ENCODE assay signal across 12 cellular contexts in the genomic region with DNA sequence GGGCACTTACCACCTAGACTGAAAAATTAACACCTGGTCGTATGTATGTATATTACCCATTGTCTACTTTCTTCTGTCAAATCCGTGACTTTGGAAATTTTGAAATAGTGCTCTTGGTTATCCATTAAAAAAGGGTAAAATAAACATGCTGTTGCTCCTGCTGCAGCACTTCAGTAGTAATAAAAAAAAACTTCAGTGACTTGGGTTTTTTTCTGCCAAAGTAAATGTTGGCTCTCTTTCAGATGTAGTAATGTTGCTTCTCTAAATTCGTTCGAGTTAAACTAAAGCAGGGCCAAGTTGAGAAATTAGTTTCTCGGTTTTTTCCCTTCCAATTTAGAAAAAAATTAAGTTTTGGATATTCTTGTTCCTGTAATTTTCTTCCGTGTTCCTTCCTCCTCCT. TPM values are rescaled to one million over a fixed set of nuclear protein-coding genes. Genes with fewer than 3 reads are reported as not detected.
DNase-seq lines count a peak whose midpoint lies in the region; ATAC-seq, FAIRE-seq and TF ChIP-seq lines count a peak whose summit lies in the region.
"Had no signal": no experiment of that assay in that cellular context is flagged by ENCODE, and none has a peak within 500 bp of the region (broad histone marks: within the 10 kb centered on the region; RNA-seq: fewer than 3 reads in every experiment).

No MANE protein-coding gene starts in this region.

- no peak for TF ChIP-seq CTCF in activated B cell treated with CpG ODN at 0.5 μM for 24 hours (IDR thresholded peaks at IDR 0.05)
- no peak for TF ChIP-seq CTCF in pancreas (IDR thresholded peaks at IDR 0.05)

- WGBS in pancreas, 2 donors, result 3 to 4% methylated on average over 6 of the region's 6 CpGs

- intact Hi-C loops in activated B cell treated with CpG ODN at 0.5 μM for 24 hours (cut with micrococcal nuclease), result no loop called here
- intact Hi-C loops in left cardiac atrium (cut with DNase I), result no loop called here
- intact Hi-C loops in pancreas (cut with DNase I), result no loop called here

- TF ChIP-seq POLR2A in GM12892 (IDR thresholded peaks at IDR 0.05; ENCODE audit: low read depth, low read length), result no peak

- peak overlapping the region in 1 of 4 donors; percentile 39 for H3K27ac ChIP-seq in pancreas
- H3K27ac ChIP-seq: Peyer's patch had no signal

- H3K4me3 Mint-ChIP-seq in activated B cell treated with CpG ODN at 0.5 μM for 24 hours, result peak overlapping the region; percentile 32

- H3K36me3 ChIP-seq in pancreas, result no peaks in the 10 kb centered on the region
- H3K36me3 ChIP-seq: Peyer's patch had no signal

- ATAC-seq in activated B cell treated with CpG ODN at 0.5 μM for 24 hours (ENCODE audit: low read depth) (no peak), left cardiac atrium (peak; percentile 30 to 42), pancreas (peak; percentile 83 to 85 (median 84))

- H3K9me3 Mint-ChIP-seq in activated B cell treated with CpG ODN at 0.5 μM for 24 hours, result no peaks in the 10 kb centered on the region

- CTCF ChIA-PET in activated B cell treated with CpG ODN at 0.5 μM for 24 hours (lab: Charles Lee), result interaction anchor here (1.4 kb wide), 1 partner anchor 26 kb away, joined by 3 read pairs; no protein-coding TSS in a partner anchor

- H3K4me1 Mint-ChIP-seq in activated B cell treated with CpG ODN at 0.5 μM for 24 hours, result peaks cover 82% of the 10 kb centered on the region

- DNase-seq in GM03348 (ENCODE audit: low spot score), result peak; percentile 48
- DNase-seq in activated B cell treated with CpG ODN at 0.5 μM for 24 hours, result no peak
- no peak for DNase-seq in left cardiac atrium
- no peak for DNase-seq in pancreas
- DNase-seq in GM12892 (ENCODE audit: insufficient read length), result no peak
- DNase-seq in mucosa of gallbladder (ENCODE audit: low spot score), result no peak
- DNase-seq in NOMO-1 (lab: John Stamatoyannopoulos, UW; ENCODE audit: unreplicated experiment in 2 of 2), result no peak
- no peak for DNase-seq in NCI-H345 (lab: John Stamatoyannopoulos, UW)
- DNase-seq: anterior cingulate cortex, KG1, NCI-H2081, Peyer's patch had no signal

- POLR2A ChIA-PET in activated B cell treated with CpG ODN at 0.5 μM for 24 hours (lab: Charles Lee), result interaction anchor here (0.7 kb wide), 1 partner anchor 45 kb away, joined by 6 read pairs; no protein-coding TSS in a partner anchor

- FAIRE-seq in pancreas (lab: Jason Lieb, UNC), result no peak
- no peak for FAIRE-seq in GM12892 (lab: Jason Lieb, UNC)

- peak overlapping the region; percentile 24 for H3K27ac Mint-ChIP-seq in activated B cell treated with CpG ODN at 0.5 μM for 24 hours

- H3K36me3 Mint-ChIP-seq in activated B cell treated with CpG ODN at 0.5 μM for 24 hours (ENCODE audit: low read depth), result peaks cover 5% of the 10 kb centered on the region

- H3K9me3 ChIP-seq in pancreas, result no peaks in the 10 kb centered on the region
- H3K9me3 ChIP-seq: Peyer's patch had no signal

- no peak overlapping the region for H3K4me3 ChIP-seq in pancreas
- H3K4me3 ChIP-seq: Peyer's patch had no signal

- H3K27me3 Mint-ChIP-seq in activated B cell treated with CpG ODN at 0.5 μM for 24 hours, result no peaks in the 10 kb centered on the region

- no peaks in the 10 kb centered on the region for H3K27me3 ChIP-seq in pancreas
- H3K27me3 ChIP-seq: Peyer's patch had no signal

- H3K4me1 ChIP-seq in pancreas, result peaks cover 6 to 33% (median 20%) of the 10 kb centered on the region in 3 donors

RNA-seq across cellular contexts. Expression of a gene that starts 34.2 kb away (rescaled TPM):
- total RNA-seq in activated B cell treated with CpG ODN at 0.5 μM for 24 hours (27.0 and 28.5 TPM in 2 replicates), left cardiac atrium (1 to 10 TPM; 7.9 to 8.6 TPM), pancreas (1 to 10 TPM; 2.4 to 6.7 (median 3.7) TPM), mucosa of gallbladder (10.7 TPM)
- polyA plus RNA-seq in pancreas, result 1 to 10 TPM; 2.8 to 4.1 TPM
- polyA plus RNA-seq in GM12892 (2012; ENCODE audit: missing spikeins), result 6.8 TPM
